Comparison of ENCODE assay signal across 8 cellular contexts in the genomic region with DNA sequence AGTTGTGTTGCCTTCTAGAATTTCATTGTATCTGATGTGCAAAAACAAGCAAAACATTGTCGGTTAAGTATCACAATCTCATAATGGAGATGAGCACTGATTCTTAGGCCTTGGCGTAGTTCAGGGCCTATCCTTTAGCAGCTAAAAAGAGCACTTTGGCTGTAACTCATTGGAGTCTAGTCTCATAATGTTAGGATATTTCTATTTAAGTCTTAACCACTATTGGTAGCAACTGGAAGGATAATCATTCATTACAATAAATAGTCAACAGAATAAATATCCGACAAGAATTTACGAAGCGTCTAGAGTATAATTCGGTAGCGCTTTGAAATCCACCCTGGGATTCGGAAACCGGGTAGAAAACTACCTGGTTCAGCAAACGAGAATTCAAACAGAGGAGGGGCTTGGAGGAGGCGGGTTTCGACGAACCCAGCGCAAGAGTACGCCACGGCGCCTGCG. TPM values are rescaled to one million over a fixed set of nuclear protein-coding genes. Genes with fewer than 3 reads are reported as not detected.
DNase-seq lines count a peak whose midpoint lies in the region; ATAC-seq, FAIRE-seq and TF ChIP-seq lines count a peak whose summit lies in the region.

No MANE protein-coding gene starts in this region.

- TF ChIP-seq CTCF in Calu3 (IDR thresholded peaks at IDR 0.05; ENCODE audit: unreplicated experiment) (no peak), brain microvascular endothelial cell (IDR thresholded peaks at IDR 0.05; ENCODE audit: low read depth, low read length, missing control alignments) (no peak)

- H3K36me3 ChIP-seq in brain microvascular endothelial cell (replicated peaks) = no peaks in the 10 kb centered on the region

- H3K27me3 Mint-ChIP-seq in Calu3 (ENCODE audit: unreplicated experiment) = no peaks in the 10 kb centered on the region
- peaks cover 0 to 1% (median 0%) of the 10 kb centered on the region in 3 donors for H3K27me3 Mint-ChIP-seq in immature natural killer cell (ENCODE audit: low read depth in 3 of 3)

- CTCF ChIA-PET in Calu3 (lab: Charles Lee) = no interaction called here

- H3K27ac Mint-ChIP-seq in Calu3 (ENCODE audit: unreplicated experiment) (no peak overlapping the region), immature natural killer cell (no peak overlapping the region)

- H3K36me3 Mint-ChIP-seq in Calu3 (ENCODE audit: insufficient read depth, unreplicated experiment) (peaks cover 17% of the 10 kb centered on the region), immature natural killer cell (no peaks in the 10 kb centered on the region)

- H3K4me1 Mint-ChIP-seq in Calu3 (ENCODE audit: low read depth, unreplicated experiment) = peaks cover 21% of the 10 kb centered on the region
- H3K4me1 Mint-ChIP-seq in immature natural killer cell = peaks cover 0 to 17% of the 10 kb centered on the region in 2 donors

- H3K27me3 ChIP-seq in brain microvascular endothelial cell (replicated peaks) = no peaks in the 10 kb centered on the region

- peak overlapping the region; percentile 99 for H3K27ac ChIP-seq in brain microvascular endothelial cell

- BruUV-seq in Calu3 (replicated peaks; lab: Mats Ljungman, UMichigan) = no TSS peak

- no peaks in the 10 kb centered on the region for H3K9me3 Mint-ChIP-seq in Calu3 (ENCODE audit: low read depth, unreplicated experiment)
- H3K9me3 Mint-ChIP-seq in immature natural killer cell = no peaks in the 10 kb centered on the region

- ATAC-seq in HG03342 (IDR thresholded peaks at IDR 0.05; ENCODE audit: unreplicated experiment) = peak; percentile 71

- no peak overlapping the region for H3K4me3 Mint-ChIP-seq in Calu3 (ENCODE audit: low read depth, unreplicated experiment)
- no peak overlapping the region for H3K4me3 Mint-ChIP-seq in immature natural killer cell

- DNase-seq in Calu3 = peak; percentile 82
- peak; percentile 42 for DNase-seq in GM19239 (ENCODE audit: insufficient read length, low spot score)
- peak; percentile 79 to 92 (median 86) for DNase-seq in T-helper 1 cell
- DNase-seq in brain microvascular endothelial cell = peak; percentile 79
- peak in 2 of 3 donors; percentile 89 to 91 for DNase-seq in immature natural killer cell
- DNase-seq in stimulated activated CD4-positive, alpha-beta T cell treated with anti-CD3 and anti-CD28 coated beads, Interleukin-12 subunit alpha, Interleukin-12 subunit beta, amount 100 ng/mL, for 4 hours = peak; percentile 84
- DNase-seq in OCI-M2 (lab: John Stamatoyannopoulos, UW; ENCODE audit: unreplicated experiment) = no peak

- FAIRE-seq in GM19239 (lab: Jason Lieb, UNC) = no peak

- intact Hi-C loops in Calu3 (cut with micrococcal nuclease; ENCODE audit: unreplicated experiment) = no loop called here

- in situ Hi-C loops in brain microvascular endothelial cell (cut with HindIII; ENCODE audit: low pct_ligation_motif_present, low sequenced_read_pairs) = no loop called here

- H3K4me3 ChIP-seq in brain microvascular endothelial cell (ENCODE audit: low read depth, low read length) = peak overlapping the region; percentile 92

RNA-seq across cellular contexts. Expression of a gene that starts 0.5 kb away (rescaled TPM):
- 24.2 and 24.4 TPM in 2 replicates for total RNA-seq in Calu3 (2022)
- 10 to 100 TPM in 1 of 3 donors, 1 to 10 TPM in 2; 1.6 to 15.6 (median 8.3) TPM for polyA plus RNA-seq in immature natural killer cell

RNA-seq across cellular contexts. Expression of a gene that starts 57.9 kb away (rescaled TPM):
- 22.9 and 24.8 TPM in 2 replicates for total RNA-seq in Calu3 (2022)
- polyA plus RNA-seq in immature natural killer cell = 100 to 1,000 TPM in 1 of 3 donors, 10 to 100 TPM in 2; 80.6 to 108 (median 87.6) TPM
